Comparison of ENCODE assay signal across 8 cellular contexts in genomic region chrX:23952984-23953907, GRCh38. TPM values are rescaled to one million over a fixed set of nuclear protein-coding genes. Genes with fewer than 3 reads are reported as not detected.
DNase-seq lines count a peak whose midpoint lies in the region; ATAC-seq and TF ChIP-seq lines count a peak whose summit lies in the region.

No MANE protein-coding gene starts in this region.

- intact Hi-C loops in Right ventricle myocardium superior (cut with DNase I): no loop called here

- DNase-seq in GF-D8 (lab: John Stamatoyannopoulos, UW) (peak; percentile 71), erythroblast (lab: John Stamatoyannopoulos, UW) (peak; percentile 17 to 22), Right ventricle myocardium superior (no peak), occipital lobe (lab: John Stamatoyannopoulos, UW) (no peak)
- peak; percentile 14 for DNase-seq in activated CD4-positive, CD25-positive, alpha-beta regulatory T cell treated with anti-CD3 and anti-CD28 coated beads, Interleukin-2, amount 50 U/mL, for 16 hours (ENCODE audit: low read depth, low spot score)
- peak; percentile 3 to 8 for DNase-seq in stimulated activated CD4-positive, alpha-beta T cell treated with anti-CD3 and anti-CD28 coated beads, Interleukin-4, amount 100 ng/mL, for 48 hours (ENCODE audit: low read depth in 2 of 2)

- peak overlapping the region; percentile 32 for H3K4me3 ChIP-seq in HUES6 (ENCODE audit: low read depth, low read length)

- peak overlapping the region; percentile 62 for H3K9ac ChIP-seq in HUES6 (ENCODE audit: low read length)

- H3K9me3 ChIP-seq in HUES6 (ENCODE audit: control insufficient read depth, insufficient read depth, low read depth, low read length): no peaks in the 10 kb centered on the region

- H3K4me1 ChIP-seq in HUES6 (ENCODE audit: control insufficient read depth, insufficient read depth, low read length): peaks cover 27% of the 10 kb centered on the region

- ATAC-seq in GM21526 (IDR thresholded peaks at IDR 0.05; ENCODE audit: low FRiP score, unreplicated experiment) (peak; percentile 90), Right ventricle myocardium superior (ENCODE audit: poor library complexity) (no peak)

- H3K27ac ChIP-seq in HUES6 (ENCODE audit: low read depth, low read length): peak overlapping the region; percentile 64; the same call in 1 of the 2 replicates

- TF ChIP-seq POLR2A in erythroblast (IDR thresholded peaks at IDR 0.05; ENCODE audit: low read length): peak; percentile 31

- H3K27me3 ChIP-seq in HUES6 (ENCODE audit: control insufficient read depth, insufficient read depth, low read length): no peaks in the 10 kb centered on the region; the same call in 1 of the 2 replicates

- no peaks in the 10 kb centered on the region for H3K36me3 ChIP-seq in HUES6 (ENCODE audit: control insufficient read depth, insufficient read depth, low read length)

RNA-seq across cellular contexts. Expression of gene CXorf58, which starts 45.4 kb away (rescaled TPM):
- 0.22 TPM for total RNA-seq in Right ventricle myocardium superior
- total RNA-seq in occipital lobe: not detected

RNA-seq across cellular contexts. Expression of gene APOO, which starts 45.5 kb away (rescaled TPM):
- total RNA-seq in Right ventricle myocardium superior (112 TPM), occipital lobe (30.7 TPM)

Comparison
In these comparisons a context has a peak if more than half of its experiments do, and no peak if none do; other contexts are left out.
1. DNase-seq: peak in GF-D8 (single experiment), activated CD4-positive, CD25-positive, alpha-beta regulatory T cell treated with anti-CD3 and anti-CD28 coated beads, Interleukin-2, amount 50 U/mL, for 16 hours (single experiment), erythroblast (2 of 2) and stimulated activated CD4-positive, alpha-beta T cell treated with anti-CD3 and anti-CD28 coated beads, Interleukin-4, amount 100 ng/mL, for 48 hours (2 of 2); none in Right ventricle myocardium superior (single experiment) and occipital lobe (single experiment).